In genomic region chr2:241958818-241959545, GRCh38 we compare ENCODE assay signal across 15 cellular contexts.
"Had no signal": no experiment of that assay in that cellular context is flagged by ENCODE, and none has a peak within 500 bp of the region (broad histone marks: within the 10 kb centered on the region; RNA-seq: fewer than 3 reads in every experiment).

No MANE protein-coding gene starts in this region.

- H3K9me3 ChIP-seq: transverse colon, vagina had no signal

- H3K36me3 ChIP-seq: transverse colon, vagina had no signal

- H3K27ac ChIP-seq: epithelial cell of prostate, transverse colon, vagina had no signal

- DNase-seq: activated CD4-positive, alpha-beta T cell treated with anti-CD3 and anti-CD28 coated beads, Interleukin-2, amount 50 U/mL, for 1 hour; activated CD8-positive, alpha-beta memory T cell treated with anti-CD3 and anti-CD28 coated beads, Interleukin-2, amount 50 U/mL, for 4 hours; activated T-cell treated with anti-CD3 and anti-CD28 coated beads, Interleukin-2, amount 50 U/mL, for 4 hours; amygdala; central memory CD4-positive, alpha-beta T cell; endodermal cell; foreskin fibroblast; hypothalamus; stimulated activated CD4-positive, alpha-beta T cell treated with anti-CD3 and anti-CD28 coated beads, Interleukin-12 subunit alpha, Interleukin-12 subunit beta, amount 100 ng/mL, for 4 hours; stimulated activated CD4-positive, alpha-beta T cell treated with anti-CD3 and anti-CD28 coated beads, Interleukin-1b, Interleukin-23, amount 100 ng/mL, for 48 hours; stimulated activated naive CD8-positive, alpha-beta T cell treated with anti-CD3 and anti-CD28 coated beads, Interleukin-15, Interleukin-2, amounts not matched to agents 100 U/mL and 50 U/mL, for 24 hours; transverse colon had no signal

- H3K4me1 ChIP-seq: transverse colon had no signal

- H3K27me3 ChIP-seq: transverse colon, vagina had no signal

- H3K4me3 ChIP-seq: lung, transverse colon, vagina had no signal
